In the genomic region with DNA sequence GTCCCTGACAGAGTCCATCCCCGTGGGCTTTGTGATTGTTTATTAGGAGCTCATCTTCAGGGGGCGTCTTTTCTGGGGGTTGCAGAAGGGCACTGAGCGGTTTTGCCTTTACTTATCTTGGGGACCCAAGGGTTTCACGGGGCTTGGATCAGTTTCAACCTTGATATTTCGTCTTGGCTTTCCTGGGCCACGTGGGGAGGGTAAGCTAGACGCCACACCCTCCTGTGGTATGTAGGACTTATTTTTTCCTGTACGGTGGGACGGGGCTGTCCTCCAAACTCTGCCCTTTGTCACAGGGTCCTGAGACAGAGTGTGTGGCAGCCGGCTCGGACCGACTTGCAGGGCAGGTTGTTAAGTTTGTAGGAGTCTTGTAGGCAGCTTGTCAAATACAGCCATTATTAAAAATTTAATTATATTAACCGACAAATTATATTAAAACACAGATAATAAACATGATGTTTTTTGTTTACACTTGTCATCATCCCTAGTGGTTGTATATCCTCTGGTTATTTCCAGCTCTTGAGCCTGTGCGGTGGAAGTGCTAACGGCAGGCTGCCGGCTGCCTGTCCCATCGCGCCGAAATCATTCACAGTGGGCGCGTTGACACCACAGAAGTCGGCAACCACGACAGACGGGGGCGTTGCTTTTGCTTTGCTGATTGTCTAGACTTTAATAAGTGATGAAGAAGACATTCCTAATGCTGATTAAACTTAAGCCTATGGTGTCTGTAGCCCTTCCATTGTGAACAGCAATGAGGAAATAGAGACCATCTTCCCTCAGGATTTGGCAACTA, we compare ENCODE assay signal across 24 cellular contexts.
DNase-seq lines count a peak whose midpoint lies in the region; ATAC-seq and TF ChIP-seq lines count a peak whose summit lies in the region.
"Had no signal": no experiment of that assay in that cellular context is flagged by ENCODE, and none has a peak within 500 bp of the region (broad histone marks: within the 10 kb centered on the region; RNA-seq: fewer than 3 reads in every experiment).

No MANE protein-coding gene starts in this region.

- no peak overlapping the region for H3K4me3 ChIP-seq in ovary
- H3K4me3 ChIP-seq: gastrocnemius medialis, left lung, pancreas had no signal

- no peak overlapping the region for H3K27ac ChIP-seq in ovary
- H3K27ac ChIP-seq: gastrocnemius medialis, left lung, pancreas had no signal

- H3K4me1 Mint-ChIP-seq in natural killer cell, result no peaks in the 10 kb centered on the region
- H3K4me1 Mint-ChIP-seq in natural killer cell treated with Interleukin-12 subunit alpha and Interleukin-12 subunit beta and Interleukin-15 and Interleukin-18, amount 100 ng/mL, for 72 hours (ENCODE audit: low read depth in 2 of 2), result no peaks in the 10 kb centered on the region
- H3K4me1 Mint-ChIP-seq in activated CD4-positive, alpha-beta memory T cell treated with anti-CD3 and anti-CD28 coated beads for 36 hours (ENCODE audit: low read depth), result no peaks in the 10 kb centered on the region

- TF ChIP-seq EP300 in ovary (IDR thresholded peaks at IDR 0.05), result no peak

- 73 to 77% (median 76%) methylated on average over 25 of the region's 25 CpGs for WGBS in ovary, 3 donors

- TF ChIP-seq POLR2A in ovary (IDR thresholded peaks at IDR 0.05), result no peak

- DNase-seq in natural killer cell, result peak; percentile 1
- DNase-seq in natural killer cell treated with Interleukin-12 subunit alpha and Interleukin-12 subunit beta and Interleukin-15 and Interleukin-18, amount 100 ng/mL, for 72 hours (ENCODE audit: low spot score), result no peak
- peak; percentile 2 for DNase-seq in activated CD4-positive, alpha-beta memory T cell treated with anti-CD3 and anti-CD28 coated beads for 36 hours
- DNase-seq in ovary, result peak in 3 of 5 donors; percentile 0 to 4 (median 4)
- no peak for DNase-seq in MV-4-11 (lab: John Stamatoyannopoulos, UW)
- DNase-seq in NCI-H1417 (lab: John Stamatoyannopoulos, UW), result no peak
- DNase-seq: activated CD4-positive, alpha-beta T cell treated with anti-CD3 and anti-CD28 coated beads for 48 hours; C1 segment of cervical spinal cord; cerebellar nuclear complex; DMS79 treated with DMSO at 0.1 percent for 48 hours; gastrocnemius medialis; hypothalamus; KG1; NCI-H1436; NCI-H2107; NCI-H446; NCI-H82; stimulated activated CD4-positive, alpha-beta T cell treated with anti-CD3 and anti-CD28 coated beads, Interleukin-2, amount 100 ng/mL, for 48 hours; T-helper 2 cell had no signal

- H3K27me3 ChIP-seq in ovary, result no peaks in the 10 kb centered on the region
- H3K27me3 ChIP-seq: gastrocnemius medialis, left lung, pancreas had no signal

- ATAC-seq in natural killer cell, result no peak
- ATAC-seq in natural killer cell treated with Interleukin-12 subunit alpha and Interleukin-12 subunit beta and Interleukin-15 and Interleukin-18, amount 100 ng/mL, for 72 hours, result no peak
- no peak for ATAC-seq in HG03442 (IDR thresholded peaks at IDR 0.05; ENCODE audit: unreplicated experiment)
- ATAC-seq: gastrocnemius medialis, left lung, pancreas, right cardiac atrium had no signal

- H3K27me3 Mint-ChIP-seq in natural killer cell (ENCODE audit: low read depth in 2 of 2), result peaks cover 17 to 20% of the 10 kb centered on the region in 2 donors
- H3K27me3 Mint-ChIP-seq in natural killer cell treated with Interleukin-12 subunit alpha and Interleukin-12 subunit beta and Interleukin-15 and Interleukin-18, amount 100 ng/mL, for 72 hours, result peaks cover 12 to 31% of the 10 kb centered on the region in 2 donors
- H3K27me3 Mint-ChIP-seq in activated CD4-positive, alpha-beta memory T cell treated with anti-CD3 and anti-CD28 coated beads for 36 hours, result peaks cover 2% of the 10 kb centered on the region

- H3K4me1 ChIP-seq in ovary (ENCODE audit: insufficient read depth), result no peaks in the 10 kb centered on the region
- H3K4me1 ChIP-seq: gastrocnemius medialis, left lung, pancreas had no signal

- intact Hi-C loops in natural killer cell (cut with micrococcal nuclease) (no loop called here), ovary (cut with DNase I) (no loop called here)
- intact Hi-C loops in activated CD4-positive, alpha-beta memory T cell treated with anti-CD3 and anti-CD28 coated beads for 36 hours (cut with micrococcal nuclease), result no loop called here

- H3K4me3 Mint-ChIP-seq in natural killer cell, result no peak overlapping the region
- H3K4me3 Mint-ChIP-seq in natural killer cell treated with Interleukin-12 subunit alpha and Interleukin-12 subunit beta and Interleukin-15 and Interleukin-18, amount 100 ng/mL, for 72 hours, result no peak overlapping the region
- H3K4me3 Mint-ChIP-seq in activated CD4-positive, alpha-beta memory T cell treated with anti-CD3 and anti-CD28 coated beads for 36 hours, result no peak overlapping the region
- H3K4me3 Mint-ChIP-seq: nephron had no signal

- TF ChIP-seq CTCF in natural killer cell (IDR thresholded peaks at IDR 0.05) (no peak), ovary (IDR thresholded peaks at IDR 0.05) (no peak)

- no peaks in the 10 kb centered on the region for H3K36me3 ChIP-seq in ovary
- H3K36me3 ChIP-seq: gastrocnemius medialis, left lung, pancreas had no signal

- CTCF ChIA-PET in activated CD4-positive, alpha-beta memory T cell treated with anti-CD3 and anti-CD28 coated beads for 36 hours (lab: Charles Lee), result no interaction called here

- POLR2A ChIA-PET in activated CD4-positive, alpha-beta memory T cell treated with anti-CD3 and anti-CD28 coated beads for 36 hours (lab: Charles Lee), result no interaction called here

- H3K27ac Mint-ChIP-seq in natural killer cell, result no peak overlapping the region
- H3K27ac Mint-ChIP-seq in natural killer cell treated with Interleukin-12 subunit alpha and Interleukin-12 subunit beta and Interleukin-15 and Interleukin-18, amount 100 ng/mL, for 72 hours, result no peak overlapping the region
- H3K27ac Mint-ChIP-seq in activated CD4-positive, alpha-beta memory T cell treated with anti-CD3 and anti-CD28 coated beads for 36 hours, result no peak overlapping the region
- H3K27ac Mint-ChIP-seq: nephron had no signal

- H3K9me3 ChIP-seq in ovary, result no peaks in the 10 kb centered on the region
- H3K9me3 ChIP-seq: pancreas had no signal

- H3K9me3 Mint-ChIP-seq in natural killer cell, result peaks cover 5 to 12% of the 10 kb centered on the region in 2 donors
- peaks cover 10% of the 10 kb centered on the region for H3K9me3 Mint-ChIP-seq in natural killer cell treated with Interleukin-12 subunit alpha and Interleukin-12 subunit beta and Interleukin-15 and Interleukin-18, amount 100 ng/mL, for 72 hours
- peaks cover 20% of the 10 kb centered on the region for H3K9me3 Mint-ChIP-seq in activated CD4-positive, alpha-beta memory T cell treated with anti-CD3 and anti-CD28 coated beads for 36 hours

- peaks cover 13% of the 10 kb centered on the region for H3K36me3 Mint-ChIP-seq in natural killer cell
- H3K36me3 Mint-ChIP-seq in natural killer cell treated with Interleukin-12 subunit alpha and Interleukin-12 subunit beta and Interleukin-15 and Interleukin-18, amount 100 ng/mL, for 72 hours, result peaks cover 24% of the 10 kb centered on the region
- peaks cover 5% of the 10 kb centered on the region for H3K36me3 Mint-ChIP-seq in activated CD4-positive, alpha-beta memory T cell treated with anti-CD3 and anti-CD28 coated beads for 36 hours

Comparison
In these comparisons a context has a peak if more than half of its experiments do, and no peak if none do; other contexts are left out.
1. DNase-seq: peak in natural killer cell (single experiment), activated CD4-positive, alpha-beta memory T cell treated with anti-CD3 and anti-CD28 coated beads for 36 hours (single experiment) and ovary (3 of 5); none in natural killer cell treated with Interleukin-12 subunit alpha and Interleukin-12 subunit beta and Interleukin-15 and Interleukin-18, amount 100 ng/mL, for 72 hours (single experiment), MV-4-11 (single experiment) and NCI-H1417 (0 of 3).